ENCODE assay signal across 19 cellular contexts in the genomic region with DNA sequence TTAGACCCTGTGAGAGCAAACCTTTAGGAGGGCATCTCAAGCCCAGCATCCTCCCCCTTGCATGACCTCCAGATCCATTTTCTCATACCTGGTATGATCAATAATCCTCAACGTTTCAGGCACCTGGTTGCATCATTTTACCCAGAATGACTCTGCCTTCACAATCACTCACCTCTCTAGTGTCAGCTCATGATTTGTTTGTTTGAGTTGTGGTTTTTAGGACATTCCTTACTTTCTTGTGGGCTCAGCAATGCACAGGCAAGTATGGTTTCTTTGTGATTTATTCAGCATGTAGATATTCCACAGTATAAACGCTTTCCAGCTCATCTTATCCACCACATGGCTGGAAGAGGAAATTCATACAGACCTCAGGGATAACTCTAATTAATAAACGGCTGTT.
DNase-seq lines count a peak whose midpoint lies in the region; TF ChIP-seq lines count a peak whose summit lies in the region.
"Had no signal": no experiment of that assay in that cellular context is flagged by ENCODE, and none has a peak within 500 bp of the region (broad histone marks: within the 10 kb centered on the region; RNA-seq: fewer than 3 reads in every experiment).

No MANE protein-coding gene starts in this region.

- intact Hi-C loops in ascending aorta (cut with DNase I) = no loop called here

- H3K4me3 ChIP-seq in ascending aorta (no peak overlapping the region), HAP-1 (no peak overlapping the region)
- H3K4me3 ChIP-seq: skin epidermis, thyroid gland had no signal

- no peak for TF ChIP-seq CTCF in ascending aorta (IDR thresholded peaks at IDR 0.05)

- H3K27me3 ChIP-seq in ascending aorta = no peaks in the 10 kb centered on the region
- H3K27me3 ChIP-seq in HAP-1 (ENCODE audit: low read depth) = no peaks in the 10 kb centered on the region
- H3K27me3 ChIP-seq: thyroid gland had no signal

- H3K36me3 ChIP-seq in ascending aorta (no peaks in the 10 kb centered on the region), HAP-1 (replicated peaks) (no peaks in the 10 kb centered on the region)
- H3K36me3 ChIP-seq: thyroid gland had no signal

- peak; percentile 36 for DNase-seq in DMS53 (lab: John Stamatoyannopoulos, UW)
- no peak for DNase-seq in DMS53 treated with DMSO at 0.1 percent for 48 hours (lab: John Stamatoyannopoulos, UW; ENCODE audit: unreplicated experiment)
- peak; percentile 89 for DNase-seq in SW480 (ENCODE audit: low spot score)
- DNase-seq in fibroblast of peridontal ligament (ENCODE audit: extremely low read depth) = peak; percentile 31
- DNase-seq in ascending aorta (ENCODE audit: low spot score in 2 of 2) = no peak
- no peak for DNase-seq in AG08395 (ENCODE audit: low spot score)
- DNase-seq in HAP-1 (ENCODE audit: low spot score in 2 of 2) = no peak
- DNase-seq in mucosa of gallbladder (ENCODE audit: low spot score) = no peak
- DNase-seq: activated CD4-positive, alpha-beta T cell treated with anti-CD3 and anti-CD28 coated beads, Interleukin-2, amount 50 U/mL, for 4 hours; activated T-cell treated with anti-CD3 and anti-CD28 coated beads, Interleukin-2, amount 50 U/mL, for 24 hours; DND-41; effector memory CD4-positive, alpha-beta T cell; naive B cell; NCI-H2081; NCI-H524 treated with DMSO at 0.1 percent for 48 hours; OCI-M1; thyroid gland had no signal

- H3K4me1 ChIP-seq in ascending aorta = no peaks in the 10 kb centered on the region
- H3K4me1 ChIP-seq in HAP-1 = no peaks in the 10 kb centered on the region
- H3K4me1 ChIP-seq: thyroid gland had no signal

- H3K9me3 ChIP-seq in ascending aorta (no peaks in the 10 kb centered on the region), HAP-1 (no peaks in the 10 kb centered on the region)
- H3K9me3 ChIP-seq: thyroid gland had no signal

- no peak overlapping the region for H3K27ac ChIP-seq in ascending aorta
- H3K27ac ChIP-seq: 22Rv1, skin epidermis, thyroid gland had no signal

- in situ Hi-C loops in HAP-1 (cut with MboI; ENCODE audit: low sequenced_read_pairs) = no loop called here

Comparison
In these comparisons a context has a peak if more than half of its experiments do, and no peak if none do; other contexts are left out.
1. DNase-seq: peak in DMS53 (single experiment), SW480 (single experiment) and fibroblast of peridontal ligament (single experiment); none in DMS53 treated with DMSO at 0.1 percent for 48 hours (single experiment), ascending aorta (0 of 2), AG08395 (single experiment), HAP-1 (0 of 2) and mucosa of gallbladder (single experiment).